Comparison of ENCODE assay signal across 20 cellular contexts in genomic region chr2:138034536-138034935, GRCh38.
"Had no signal": no experiment of that assay in that cellular context is flagged by ENCODE, and none has a peak within 500 bp of the region (broad histone marks: within the 10 kb centered on the region; RNA-seq: fewer than 3 reads in every experiment).

No MANE protein-coding gene starts in this region.

- H3K9me3 Mint-ChIP-seq: memory B cell; nephron; stimulated activated naive B cell treated with anti-CD40 and anti-IgM and Interleukin-4, amounts not matched to agents 10 μg/mL and 1 μg/mL and 100 μg/mL, for 72 hours; stimulated activated naive CD8-positive, alpha-beta T cell treated with anti-CD3 and anti-CD28 coated beads, Interleukin-15, amount 100 ng/mL, for 72 hours had no signal

- ATAC-seq: esophagus mucosa; heart left ventricle; lower lobe of right lung; right lobe of liver; stimulated activated naive B cell treated with anti-CD40 and anti-IgM and Interleukin-4, amounts not matched to agents 10 μg/mL and 1 μg/mL and 100 μg/mL, for 72 hours; stimulated activated naive CD8-positive, alpha-beta T cell treated with anti-CD3 and anti-CD28 coated beads, Interleukin-15, amount 100 ng/mL, for 72 hours had no signal

- H3K27ac Mint-ChIP-seq: memory B cell; naive B cell; nephron; stimulated activated naive B cell treated with anti-CD40 and anti-IgM and Interleukin-4, amounts not matched to agents 10 μg/mL and 1 μg/mL and 100 μg/mL, for 72 hours; stimulated activated naive CD8-positive, alpha-beta T cell treated with anti-CD3 and anti-CD28 coated beads, Interleukin-15, amount 100 ng/mL, for 72 hours had no signal

- H3K4me1 ChIP-seq: left ventricle myocardium inferior, lower lobe of right lung, parathyroid adenoma, prostate gland, right lobe of liver, testis, tibial nerve had no signal

- H3K27me3 Mint-ChIP-seq: naive B cell; stimulated activated naive B cell treated with anti-CD40 and anti-IgM and Interleukin-4, amounts not matched to agents 10 μg/mL and 1 μg/mL and 100 μg/mL, for 72 hours had no signal

- H3K4me3 Mint-ChIP-seq: memory B cell; naive B cell; nephron; stimulated activated naive B cell treated with anti-CD40 and anti-IgM and Interleukin-4, amounts not matched to agents 10 μg/mL and 1 μg/mL and 100 μg/mL, for 72 hours; stimulated activated naive CD8-positive, alpha-beta T cell treated with anti-CD3 and anti-CD28 coated beads, Interleukin-15, amount 100 ng/mL, for 72 hours had no signal

- H3K27ac ChIP-seq: dorsolateral prefrontal cortex, heart left ventricle, left ventricle myocardium inferior, lower lobe of right lung, parathyroid adenoma, prostate gland, right lobe of liver, testis, tibial nerve had no signal

- H3K9me3 ChIP-seq: heart left ventricle, left ventricle myocardium inferior, lower lobe of right lung, prostate gland, right lobe of liver, testis, tibial nerve had no signal

- DNase-seq: cortex of kidney; dorsolateral prefrontal cortex; effector CD8-positive, alpha-beta T cell; heart left ventricle; hippocampal formation; left ventricle myocardium inferior; lower lobe of right lung; midbrain; naive B cell; right lobe of liver; stimulated activated CD4-positive, alpha-beta T cell treated with anti-CD3 and anti-CD28 coated beads, Interleukin-4, amount 100 ng/mL, for 4 hours; stimulated activated naive B cell treated with anti-CD40 and anti-IgM and Interleukin-4, amounts not matched to agents 10 μg/mL and 1 μg/mL and 100 μg/mL, for 72 hours; stimulated activated naive CD8-positive, alpha-beta T cell treated with anti-CD3 and anti-CD28 coated beads, Interleukin-15, amount 100 ng/mL, for 72 hours; testis had no signal

- H3K36me3 ChIP-seq: heart left ventricle, left ventricle myocardium inferior, lower lobe of right lung, prostate gland, right lobe of liver, tibial nerve had no signal

- H3K9ac ChIP-seq: parathyroid adenoma had no signal

- H3K4me3 ChIP-seq: dorsolateral prefrontal cortex, heart left ventricle, left ventricle myocardium inferior, lower lobe of right lung, prostate gland, right lobe of liver, testis, tibial nerve had no signal

- H3K36me3 Mint-ChIP-seq: memory B cell; naive B cell; stimulated activated naive B cell treated with anti-CD40 and anti-IgM and Interleukin-4, amounts not matched to agents 10 μg/mL and 1 μg/mL and 100 μg/mL, for 72 hours had no signal

- H2AFZ ChIP-seq: parathyroid adenoma had no signal

- H3K79me2 ChIP-seq: parathyroid adenoma had no signal

- H3K4me1 Mint-ChIP-seq: memory B cell; naive B cell; stimulated activated naive B cell treated with anti-CD40 and anti-IgM and Interleukin-4, amounts not matched to agents 10 μg/mL and 1 μg/mL and 100 μg/mL, for 72 hours; stimulated activated naive CD8-positive, alpha-beta T cell treated with anti-CD3 and anti-CD28 coated beads, Interleukin-15, amount 100 ng/mL, for 72 hours had no signal

- H3K27me3 ChIP-seq: dorsolateral prefrontal cortex, heart left ventricle, right lobe of liver, testis, tibial nerve had no signal
